25 cellular contexts compared by ENCODE assay signal in genomic region chr1:180085331-180085730, GRCh38.
"Had no signal": no experiment of that assay in that cellular context is flagged by ENCODE, and none has a peak within 500 bp of the region (broad histone marks: within the 10 kb centered on the region; RNA-seq: fewer than 3 reads in every experiment).

No MANE protein-coding gene starts in this region.

- DNase-seq: dermis blood vessel endothelial cell; effector memory CD8-positive, alpha-beta T cell; hypothalamus; left ventricle myocardium superior; lower lobe of right lung; natural killer cell; stimulated activated CD4-positive, alpha-beta T cell treated with anti-CD3 and anti-CD28 coated beads, Interleukin-2, amount 100 ng/mL, for 24 hours; stimulated activated CD4-positive, alpha-beta T cell treated with anti-CD3 and anti-CD28 coated beads, Interleukin-4, amount 100 ng/mL, for 24 hours; stimulated activated naive CD8-positive, alpha-beta T cell treated with anti-CD3 and anti-CD28 coated beads, Interleukin-15, Interleukin-2, amounts not matched to agents 100 U/mL and 50 U/mL, for 24 hours; substantia nigra; upper lobe of left lung had no signal

- FAIRE-seq: endometrium, frontal cortex, keratinocyte, urothelium cell line had no signal

- H3K27ac Mint-ChIP-seq: natural killer cell; neural progenitor cell; stimulated activated memory B cell treated with anti-CD40 and anti-IgM and Interleukin-4, amounts not matched to agents 10 μg/mL and 1 μg/mL and 100 μg/mL, for 72 hours had no signal

- H3K27ac ChIP-seq: coronary artery, lower lobe of right lung, parathyroid adenoma, prostate gland, right atrium auricular region, thoracic aorta, tibial nerve, upper lobe of left lung had no signal

- ATAC-seq: effector memory CD8-positive, alpha-beta T cell; left ventricle myocardium superior; lower lobe of right lung; natural killer cell; sciatic nerve; stimulated activated memory B cell treated with anti-CD40 and anti-IgM and Interleukin-4, amounts not matched to agents 10 μg/mL and 1 μg/mL and 100 μg/mL, for 72 hours; stimulated activated naive CD8-positive, alpha-beta T cell treated with anti-CD3 and anti-CD28 coated beads, Interleukin-15, Interleukin-2, amounts not matched to agents 100 U/mL and 50 U/mL, for 24 hours had no signal

- H3K4me3 Mint-ChIP-seq: effector memory CD8-positive, alpha-beta T cell; natural killer cell; neural progenitor cell; stimulated activated memory B cell treated with anti-CD40 and anti-IgM and Interleukin-4, amounts not matched to agents 10 μg/mL and 1 μg/mL and 100 μg/mL, for 72 hours had no signal

- H3K27me3 Mint-ChIP-seq: effector memory CD8-positive, alpha-beta T cell; stimulated activated memory B cell treated with anti-CD40 and anti-IgM and Interleukin-4, amounts not matched to agents 10 μg/mL and 1 μg/mL and 100 μg/mL, for 72 hours had no signal

- H3K9me3 ChIP-seq: lower lobe of right lung, prostate gland, right atrium auricular region, thoracic aorta, tibial nerve, upper lobe of left lung had no signal

- H3K27me3 ChIP-seq: neural progenitor cell, right atrium auricular region, tibial nerve, upper lobe of left lung had no signal

- H3K36me3 ChIP-seq: prostate gland had no signal

- H3K9me3 Mint-ChIP-seq: effector memory CD8-positive, alpha-beta T cell; natural killer cell; neural progenitor cell; stimulated activated memory B cell treated with anti-CD40 and anti-IgM and Interleukin-4, amounts not matched to agents 10 μg/mL and 1 μg/mL and 100 μg/mL, for 72 hours had no signal

- H3K4me1 ChIP-seq: lower lobe of right lung, neural progenitor cell, parathyroid adenoma, prostate gland, right atrium auricular region, tibial nerve, upper lobe of left lung had no signal

- H3K4me1 Mint-ChIP-seq: natural killer cell; neural progenitor cell; stimulated activated memory B cell treated with anti-CD40 and anti-IgM and Interleukin-4, amounts not matched to agents 10 μg/mL and 1 μg/mL and 100 μg/mL, for 72 hours had no signal

- H3K4me3 ChIP-seq: coronary artery, lower lobe of right lung, neural progenitor cell, prostate gland, right atrium auricular region, smooth muscle cell, thoracic aorta, tibial nerve, upper lobe of left lung had no signal
